ENCODE assay signal across 8 cellular contexts in the genomic region with DNA sequence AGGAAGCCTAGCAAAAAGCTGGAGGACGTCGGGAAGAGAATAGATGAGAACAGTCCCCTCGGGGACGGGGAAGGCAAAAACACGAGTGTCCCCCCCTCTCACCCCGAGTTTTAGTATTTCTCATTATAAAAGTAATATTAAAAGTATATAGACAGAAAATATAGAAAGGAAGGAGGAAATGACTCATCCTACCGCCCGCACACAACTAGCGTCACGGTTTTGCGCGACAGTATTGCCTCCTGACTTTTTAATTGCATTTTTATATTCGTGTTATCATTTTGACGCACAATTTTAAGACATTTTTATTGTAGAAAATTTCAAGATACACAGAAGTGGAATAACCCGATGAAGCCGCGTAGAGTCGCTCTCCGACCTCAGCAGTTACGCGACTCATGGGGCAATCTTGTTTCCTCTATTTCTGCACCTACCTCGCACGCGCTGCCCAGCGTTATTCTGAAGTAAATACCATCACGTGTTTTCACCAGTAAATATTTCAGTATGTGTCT. TPM values are rescaled to one million over a fixed set of nuclear protein-coding genes. Genes with fewer than 3 reads are reported as not detected.
DNase-seq lines count a peak whose midpoint lies in the region; ATAC-seq, FAIRE-seq and TF ChIP-seq lines count a peak whose summit lies in the region.

No MANE protein-coding gene starts in this region.

- H3K79me2 ChIP-seq in astrocyte (ENCODE audit: insufficient read depth, low read length): peaks cover 3% of the 10 kb centered on the region

- peaks cover 5% of the 10 kb centered on the region for H3K4me1 ChIP-seq in astrocyte (ENCODE audit: insufficient read depth, low read length)
- no peaks in the 10 kb centered on the region for H3K4me1 ChIP-seq in iPS-15b (ENCODE audit: control insufficient read depth, insufficient read depth, low read length)

- H3K4me3 ChIP-seq in SK-N-MC: peak overlapping the region; percentile 94
- peak overlapping the region; percentile 81 for H3K4me3 ChIP-seq in astrocyte (ENCODE audit: insufficient read depth, low read depth, low read length)
- H3K4me3 ChIP-seq in iPS-15b (ENCODE audit: low read depth, low read length): peak overlapping the region; percentile 65

- peaks cover 3% of the 10 kb centered on the region for H3K36me3 Mint-ChIP-seq in astrocyte (ENCODE audit: low read depth, unreplicated experiment)

- peak overlapping the region; percentile 98 for H3K27ac Mint-ChIP-seq in astrocyte (ENCODE audit: unreplicated experiment)

- H3K9me3 ChIP-seq in SK-N-MC (ENCODE audit: low read depth, low read length): no peaks in the 10 kb centered on the region
- H3K9me3 ChIP-seq in astrocyte (ENCODE audit: insufficient read depth, low read depth, low read length): no peaks in the 10 kb centered on the region
- H3K9me3 ChIP-seq in iPS-15b (ENCODE audit: control insufficient read depth, insufficient read depth, low read length): no peaks in the 10 kb centered on the region

- ATAC-seq in HG03196 (IDR thresholded peaks at IDR 0.05; ENCODE audit: unreplicated experiment): peak; percentile 31
- no peak for ATAC-seq in HG03025 (IDR thresholded peaks at IDR 0.05; ENCODE audit: low FRiP score, unreplicated experiment)

- H3K9ac ChIP-seq in SK-N-MC (ENCODE audit: insufficient read length) (peak overlapping the region; percentile 69), astrocyte (ENCODE audit: low read length) (peak overlapping the region; percentile 82), iPS-15b (ENCODE audit: low read depth, low read length) (peak overlapping the region; percentile 76)

- H2AFZ ChIP-seq in astrocyte (ENCODE audit: low read depth, low read length): peak overlapping the region; percentile 93

- H3K4me2 ChIP-seq in astrocyte (ENCODE audit: low read length): peak overlapping the region; percentile 98

- no peaks in the 10 kb centered on the region; the same call in 1 of the 2 replicates for H3K36me3 ChIP-seq in SK-N-MC (ENCODE audit: insufficient read depth, low read length)
- H3K36me3 ChIP-seq in astrocyte (ENCODE audit: insufficient read depth, low read length): no peaks in the 10 kb centered on the region
- peaks cover 9% of the 10 kb centered on the region for H3K36me3 ChIP-seq in iPS-15b (ENCODE audit: control insufficient read depth, insufficient read depth, low read length)

- peak overlapping the region; percentile 98 for H3K4me3 Mint-ChIP-seq in astrocyte (ENCODE audit: unreplicated experiment)

- H3K27me3 ChIP-seq in astrocyte (ENCODE audit: insufficient read depth, low read length) (no peaks in the 10 kb centered on the region), iPS-15b (ENCODE audit: control insufficient read depth, insufficient read depth, low read length) (no peaks in the 10 kb centered on the region)

- no peaks in the 10 kb centered on the region for H4K20me1 ChIP-seq in astrocyte (ENCODE audit: insufficient read depth, low read length)

- H3K4me1 Mint-ChIP-seq in astrocyte (ENCODE audit: low read depth, unreplicated experiment): peaks cover 4% of the 10 kb centered on the region

- DNase-seq in NCI-H1417 (lab: John Stamatoyannopoulos, UW) (peak in 2 of 3 experiments; percentile 51 to 63), NCI-H1417 treated with DMSO at 0.1 percent for 48 hours (lab: John Stamatoyannopoulos, UW) (no peak), SK-N-MC (ENCODE audit: low read depth, low spot score) (no peak), astrocyte (ENCODE audit: low read depth) (no peak)
- peak; percentile 56 to 57 for DNase-seq in stimulated activated CD4-positive, alpha-beta T cell treated with anti-CD3 and anti-CD28 coated beads, Interleukin-12 subunit alpha, Interleukin-12 subunit beta, amount 100 ng/mL, for 24 hours (ENCODE audit: low read depth in 2 of 2)

- H3K27ac ChIP-seq in SK-N-MC (peak overlapping the region; percentile 59; the same call in 1 of the 2 replicates), astrocyte (ENCODE audit: low read depth, low read length) (peak overlapping the region; percentile 82)

- H3K27me3 Mint-ChIP-seq in astrocyte (ENCODE audit: low read depth, unreplicated experiment): no peaks in the 10 kb centered on the region

- H3K9me3 Mint-ChIP-seq in astrocyte (ENCODE audit: unreplicated experiment): no peaks in the 10 kb centered on the region

- TF ChIP-seq CTCF in astrocyte (IDR thresholded peaks at IDR 0.05; ENCODE audit: insufficient read depth, low read depth, low read length): no peak

- no peak for FAIRE-seq in astrocyte (lab: Jason Lieb, UNC)

RNA-seq across cellular contexts. Expression of a gene that starts 0.7 kb away (rescaled TPM):
- 8.8 and 12.8 TPM in 2 replicates for total RNA-seq in astrocyte

RNA-seq across cellular contexts. Expression of a gene that starts 18.9 kb away (rescaled TPM):
- 3.9 and 5.0 TPM in 2 replicates for total RNA-seq in astrocyte

RNA-seq across cellular contexts. Expression of a gene that starts 28.2 kb away (rescaled TPM):
- total RNA-seq in astrocyte: 50.0 and 55.0 TPM in 2 replicates

RNA-seq across cellular contexts. Expression of a gene that starts 28.5 kb away (rescaled TPM):
- 25.3 and 28.5 TPM in 2 replicates for total RNA-seq in astrocyte

Comparison
In these comparisons a context has a peak if more than half of its experiments do, and no peak if none do; other contexts are left out.
1. DNase-seq: peak in NCI-H1417 (2 of 3) and stimulated activated CD4-positive, alpha-beta T cell treated with anti-CD3 and anti-CD28 coated beads, Interleukin-12 subunit alpha, Interleukin-12 subunit beta, amount 100 ng/mL, for 24 hours (2 of 2); none in NCI-H1417 treated with DMSO at 0.1 percent for 48 hours (single experiment), SK-N-MC (single experiment) and astrocyte (single experiment).
2. Peak in every context shown above with its lines, with median percentiles within 50 percentile points of each other: H3K4me3 ChIP-seq and H3K9ac ChIP-seq.